8 cellular contexts compared by ENCODE assay signal in the genomic region with DNA sequence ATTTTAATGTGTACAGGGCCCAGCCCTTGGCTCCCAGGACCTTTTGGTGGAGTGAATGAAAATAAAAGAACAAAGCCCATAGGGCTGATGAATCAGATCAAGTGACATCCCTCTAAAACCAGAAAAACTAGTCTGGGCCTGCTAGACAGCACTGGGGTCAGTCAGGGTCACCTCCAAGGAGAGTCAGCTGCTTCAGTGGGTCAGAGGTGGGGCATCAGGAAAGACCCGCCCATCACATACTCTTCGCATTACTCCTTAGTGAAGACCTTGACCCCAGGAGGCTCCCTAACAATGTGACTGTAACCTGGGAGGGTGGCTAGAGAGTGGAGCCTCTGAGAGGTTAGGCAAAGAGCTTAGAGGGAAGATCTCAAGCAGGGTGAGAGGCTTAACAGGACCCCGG. TPM values are rescaled to one million over a fixed set of nuclear protein-coding genes. Genes with fewer than 3 reads are reported as not detected.
A peak's percentile ranks its signal among the peaks of the same experiment; 100 is the strongest.
DNase-seq lines count a peak whose midpoint lies in the region; ATAC-seq, FAIRE-seq and TF ChIP-seq lines count a peak whose summit lies in the region.
"Had no signal": no experiment of that assay in that cellular context is flagged by ENCODE, and none has a peak within 500 bp of the region (broad histone marks: within the 10 kb centered on the region; RNA-seq: fewer than 3 reads in every experiment).

No MANE protein-coding gene starts in this region.

- no peaks in the 10 kb centered on the region for H3K9me3 Mint-ChIP-seq in H9
- no peaks in the 10 kb centered on the region for H3K9me3 Mint-ChIP-seq in activated naive CD8-positive, alpha-beta T cell treated with anti-CD3 and anti-CD28 coated beads, Interleukin-2, amount 50 U/mL, for 24 hours

- POLR2A ChIA-PET in HEK293T (lab: Yijun Ruan, JAX): interaction anchor here (0.7 to 2.5 kb wide), 4 partner anchors 13 to 184 kb away, joined by 3 to 17 read pairs (median 6); partner anchors contain the start of genes C15orf39 and PPCDC

- no peak overlapping the region for H2BK12ac ChIP-seq in H9 (ENCODE audit: insufficient read length, low read depth, low read length)

- peaks cover 3% of the 10 kb centered on the region for H3K79me1 ChIP-seq in H9 (ENCODE audit: insufficient read depth, low read depth, low read length, poor library complexity, severe bottlenecking)

- no peak overlapping the region for H4K5ac ChIP-seq in H9 (ENCODE audit: insufficient read length, low read depth, low read length)

- no peak overlapping the region for H4K91ac ChIP-seq in H9 (ENCODE audit: insufficient read length, low read depth, low read length)

- TF ChIP-seq CTCF in H9 (conservative IDR thresholded peaks at IDR 0.05) (no peak), Peyer's patch (IDR thresholded peaks at IDR 0.05) (no peak)

- H3K4me3 ChIP-seq in Peyer's patch: no peak overlapping the region
- H3K4me3 ChIP-seq in esophagus (ENCODE audit: low read depth in 1 of 2, low read length in 2 of 2): no peak overlapping the region
- no peak overlapping the region for H3K4me3 ChIP-seq in small intestine (ENCODE audit: low read depth in 1 of 2, low read length in 2 of 2)
- H3K4me3 ChIP-seq: gastroesophageal sphincter had no signal

- H3K56ac ChIP-seq in H9 (ENCODE audit: insufficient read length, low read depth, low read length): no peak overlapping the region

- H3K36me3 ChIP-seq in Peyer's patch (no peaks in the 10 kb centered on the region), esophagus (ENCODE audit: control insufficient read depth in 2 of 2, insufficient read depth in 2 of 2, low read length in 1 of 2) (no peaks in the 10 kb centered on the region), small intestine (ENCODE audit: control insufficient read depth in 2 of 2, insufficient read depth in 2 of 2, low read length in 2 of 2) (no peaks in the 10 kb centered on the region)

- WGBS in H9 (ENCODE audit: extremely low coverage, insufficient read length, low lambda C conversion rate): no CpG with 5 or more reads among the region's 3 CpGs
- 69 to 73% methylated on average over 3 of the region's 3 CpGs for WGBS in esophagus, 2 donors
- WGBS in small intestine, 3 donors: 28 to 62% (median 39%) methylated on average over 3 of the region's 3 CpGs

- no peak overlapping the region for H4K8ac ChIP-seq in H9 (replicated peaks; ENCODE audit: insufficient read length, low read depth, low read length)

- H4K20me1 ChIP-seq in H9 (ENCODE audit: control insufficient read depth, insufficient read depth, insufficient read length): no peaks in the 10 kb centered on the region

- H3K4me2 ChIP-seq in H9 (ENCODE audit: insufficient read depth, insufficient read length, low read length): no peak overlapping the region

- H3K9ac ChIP-seq in H9 (ENCODE audit: extremely low read depth, insufficient read length, low read length): no peak overlapping the region

- no peak for FAIRE-seq in small intestine (lab: Jason Lieb, UNC)

- no peak overlapping the region for H3K4ac ChIP-seq in H9 (ENCODE audit: low read depth, low read length)

- no peak overlapping the region for H3K4me3 Mint-ChIP-seq in H9
- no peak overlapping the region for H3K4me3 Mint-ChIP-seq in activated naive CD8-positive, alpha-beta T cell treated with anti-CD3 and anti-CD28 coated beads, Interleukin-2, amount 50 U/mL, for 24 hours

- H3K14ac ChIP-seq in H9 (ENCODE audit: insufficient read depth, low read length): no peak overlapping the region

- no peak overlapping the region for H2BK20ac ChIP-seq in H9 (ENCODE audit: low read depth, low read length, poor library complexity, severe bottlenecking)

- no peak overlapping the region for H2BK5ac ChIP-seq in H9 (ENCODE audit: insufficient read length, low read length)

- H3K9me3 ChIP-seq in H9 (ENCODE audit: control insufficient read depth, low read depth, low read length): no peaks in the 10 kb centered on the region
- H3K9me3 ChIP-seq in Peyer's patch: no peaks in the 10 kb centered on the region
- no peaks in the 10 kb centered on the region for H3K9me3 ChIP-seq in esophagus (ENCODE audit: control insufficient read depth in 2 of 2, insufficient read depth in 1 of 2, low read depth in 1 of 2, low read length in 1 of 2)
- H3K9me3 ChIP-seq in small intestine (ENCODE audit: control insufficient read depth, low read depth): no peaks in the 10 kb centered on the region
- H3K9me3 ChIP-seq: gastroesophageal sphincter had no signal

- no peaks in the 10 kb centered on the region for H3K79me2 ChIP-seq in H9 (ENCODE audit: insufficient read depth, low read length)

- 0 out of 2 replicates have a peak, but pooled peaks cover 3% of the 10 kb centered on the region for H3K4me1 ChIP-seq in H9 (ENCODE audit: insufficient read depth, low read length)
- peaks cover 0 to 3% (median 0%) of the 10 kb centered on the region in 4 donors for H3K4me1 ChIP-seq in Peyer's patch
- peaks cover 2 to 3% of the 10 kb centered on the region in 2 donors for H3K4me1 ChIP-seq in esophagus (ENCODE audit: control insufficient read depth in 2 of 2, insufficient read depth in 2 of 2, low read length in 1 of 2)
- H3K4me1 ChIP-seq in small intestine (ENCODE audit: control insufficient read depth in 2 of 2, insufficient read depth in 1 of 2, low read depth in 1 of 2, low read length in 1 of 2): peaks cover 0 to 2% of the 10 kb centered on the region in 2 donors

- H3K23ac ChIP-seq in H9 (ENCODE audit: insufficient read length, low read depth, low read length): no peak overlapping the region

- no peak overlapping the region for H2AK5ac ChIP-seq in H9 (ENCODE audit: insufficient read length, low read length)

- peak; percentile 91 for DNase-seq in H9
- peak in 2 of 3 donors; percentile 60 to 78 for DNase-seq in Peyer's patch
- DNase-seq in small intestine: peak; percentile 87
- no peak for DNase-seq in NCI-H1930 (lab: John Stamatoyannopoulos, UW)
- no peak for DNase-seq in HEK293T (ENCODE audit: extremely low spot score)
- no peak for DNase-seq in activated naive CD8-positive, alpha-beta T cell treated with anti-CD3 and anti-CD28 coated beads, Interleukin-2, amount 50 U/mL, for 24 hours

- CTCF ChIA-PET in HEK293T (lab: Yijun Ruan, JAX): interaction anchor here (2.4 kb wide), 1 partner anchor 168 kb away, joined by 12 read pairs; no protein-coding TSS in a partner anchor

- H2BK120ac ChIP-seq in H9 (ENCODE audit: low read depth, low read length, poor library complexity, severe bottlenecking): no peak overlapping the region

- ATAC-seq in activated naive CD8-positive, alpha-beta T cell treated with anti-CD3 and anti-CD28 coated beads, Interleukin-2, amount 50 U/mL, for 24 hours: no peak
- ATAC-seq: gastroesophageal sphincter had no signal

- peaks cover 11 to 32% (median 21%) of the 10 kb centered on the region in 3 experiments; a peak in 6 of 7 replicates for H3K36me3 Mint-ChIP-seq in H9 (ENCODE audit: insufficient read depth in 1 of 3, low read depth in 3 of 3)
- H3K36me3 Mint-ChIP-seq in activated naive CD8-positive, alpha-beta T cell treated with anti-CD3 and anti-CD28 coated beads, Interleukin-2, amount 50 U/mL, for 24 hours (ENCODE audit: low read depth): peaks cover 20% of the 10 kb centered on the region

- no peaks in the 10 kb centered on the region; the same call in 1 of the 2 replicates for H3K27me3 Mint-ChIP-seq in H9 (ENCODE audit: low read depth)
- H3K27me3 Mint-ChIP-seq in activated naive CD8-positive, alpha-beta T cell treated with anti-CD3 and anti-CD28 coated beads, Interleukin-2, amount 50 U/mL, for 24 hours: no peaks in the 10 kb centered on the region

- no peak overlapping the region for H2AFZ ChIP-seq in H9 (ENCODE audit: low read length)

- no peak overlapping the region for H3T11ph ChIP-seq in H9 (ENCODE audit: low read length)

- H3K18ac ChIP-seq in H9 (ENCODE audit: insufficient read length, low read depth, low read length): no peak overlapping the region

- TF ChIP-seq POLR2A in Peyer's patch (IDR thresholded peaks at IDR 0.05): no peak

- H3K23me2 ChIP-seq in H9 (ENCODE audit: insufficient read length, low read depth, low read length, poor library complexity, severe bottlenecking): no peaks in the 10 kb centered on the region

- H3K4me1 Mint-ChIP-seq in H9: peaks cover 32 to 35% of the 10 kb centered on the region in 2 experiments
- peaks cover 45% of the 10 kb centered on the region for H3K4me1 Mint-ChIP-seq in activated naive CD8-positive, alpha-beta T cell treated with anti-CD3 and anti-CD28 coated beads, Interleukin-2, amount 50 U/mL, for 24 hours

- no peak overlapping the region for H3K27ac ChIP-seq in H9 (ENCODE audit: insufficient read length, low read depth, low read length)
- peak overlapping the region in 1 of 4 donors; percentile 0 for H3K27ac ChIP-seq in Peyer's patch
- peak overlapping the region; percentile 86 to 91 for H3K27ac ChIP-seq in esophagus (ENCODE audit: low read depth in 2 of 2, low read length in 1 of 2)
- peak overlapping the region in 1 of 2 donors; percentile 5 for H3K27ac ChIP-seq in small intestine (ENCODE audit: low read depth in 1 of 2, low read length in 1 of 2)
- H3K27ac ChIP-seq: gastroesophageal sphincter had no signal

- H3K27me3 ChIP-seq in H9 (ENCODE audit: insufficient read depth, low read length) (no peaks in the 10 kb centered on the region), Peyer's patch (no peaks in the 10 kb centered on the region), esophagus (ENCODE audit: control insufficient read depth in 1 of 2, insufficient read depth in 2 of 2, low read length in 2 of 2) (no peaks in the 10 kb centered on the region), small intestine (ENCODE audit: control insufficient read depth in 2 of 2, insufficient read depth in 2 of 2, low read length in 2 of 2) (no peaks in the 10 kb centered on the region)
- H3K27me3 ChIP-seq: gastroesophageal sphincter had no signal

- no peak overlapping the region for H2BK15ac ChIP-seq in H9 (ENCODE audit: low read depth, low read length)

- peak overlapping the region in 2 of 3 experiments; percentile 32 to 42; a peak in 3 of 7 replicates for H3K27ac Mint-ChIP-seq in H9
- no peak overlapping the region for H3K27ac Mint-ChIP-seq in activated naive CD8-positive, alpha-beta T cell treated with anti-CD3 and anti-CD28 coated beads, Interleukin-2, amount 50 U/mL, for 24 hours

TF ChIP-seq in HEK293T, 16 proteins besides CTCF, POLR2A, EP300 and RAD21 (continues in another document):
- TF ChIP-seq ZNF384 (IDR thresholded peaks at IDR 0.05) (no peak), FOXK2 (IDR thresholded peaks at IDR 0.05) (no peak), FOXA1 (IDR thresholded peaks at IDR 0.05) (no peak), TARDBP (IDR thresholded peaks at IDR 0.05) (no peak), L3MBTL2 (conservative IDR thresholded peaks at IDR 0.05) (no peak), SUZ12 (IDR thresholded peaks at IDR 0.05) (no peak), BHLHE40 (IDR thresholded peaks at IDR 0.05; ENCODE audit: borderline replicate concordance) (no peak)

RNA-seq across cellular contexts. Expression of gene PPCDC, which starts 12.9 kb away (rescaled TPM):
- total RNA-seq in H9 (2021) (17.6 and 22.7 TPM in 2 replicates), Peyer's patch (10 to 100 TPM in 3 of 4 donors, 1 to 10 TPM in 1; 8.4 to 63.5 (median 20.5) TPM)
- polyA plus RNA-seq in esophagus (10 to 100 TPM; 19.1 to 25.9 TPM), small intestine (10 to 100 TPM; 15.9 to 29.4 (median 19.5) TPM)

RNA-seq across cellular contexts. Expression of gene SCAMP5, which starts 40.9 kb away (rescaled TPM):
- total RNA-seq in H9 (2021) (45.8 and 47.8 TPM in 2 replicates), Peyer's patch (10 to 100 TPM in 3 of 4 donors, 1 to 10 TPM in 1; 5.0 to 78.1 (median 53.4) TPM)
- polyA plus RNA-seq in esophagus (under 1 TPM; 0.24 to 0.41 TPM), small intestine (10 to 100 TPM; 39.5 to 78.1 (median 74.0) TPM)

Comparison
In these comparisons a context has a peak if more than half of its experiments do, and no peak if none do; other contexts are left out.
1. DNase-seq: peak in H9 (single experiment), Peyer's patch (2 of 3) and small intestine (single experiment); none in NCI-H1930 (0 of 2), HEK293T (single experiment) and activated naive CD8-positive, alpha-beta T cell treated with anti-CD3 and anti-CD28 coated beads, Interleukin-2, amount 50 U/mL, for 24 hours (single experiment).